9 cellular contexts compared by ENCODE assay signal in genomic region chr6:122401104-122401503, GRCh38. TPM values are rescaled to one million over a fixed set of nuclear protein-coding genes. Genes with fewer than 3 reads are reported as not detected.
DNase-seq lines count a peak whose midpoint lies in the region; ATAC-seq, FAIRE-seq and TF ChIP-seq lines count a peak whose summit lies in the region.
"Had no signal": no experiment of that assay in that cellular context is flagged by ENCODE, and none has a peak within 500 bp of the region (broad histone marks: within the 10 kb centered on the region; RNA-seq: fewer than 3 reads in every experiment).

No MANE protein-coding gene starts in this region.

- H3K36me3 ChIP-seq in Caco-2 (ENCODE audit: control insufficient read depth, insufficient read depth, low read length) (no peaks in the 10 kb centered on the region), KMS-11 (ENCODE audit: insufficient read depth) (no peaks in the 10 kb centered on the region)

- no peak overlapping the region for H3K27ac ChIP-seq in KMS-11

- H3K27me3 Mint-ChIP-seq in Caco-2 (ENCODE audit: insufficient read depth, unreplicated experiment) (no peaks in the 10 kb centered on the region), brain (no peaks in the 10 kb centered on the region), natural killer cell (ENCODE audit: low read depth in 2 of 2) (no peaks in the 10 kb centered on the region)

- H3K9me3 Mint-ChIP-seq in Caco-2 (ENCODE audit: unreplicated experiment) (no peaks in the 10 kb centered on the region), brain (no peaks in the 10 kb centered on the region), natural killer cell (no peaks in the 10 kb centered on the region)

- no peak for DNase-seq in Caco-2
- no peak for DNase-seq in natural killer cell
- DNase-seq in GM19239 (ENCODE audit: insufficient read length, low spot score), result no peak
- DNase-seq in omental fat pad (ENCODE audit: low spot score), result no peak
- DNase-seq: GDM1 had no signal

- peak overlapping the region; percentile 60; the same call in 1 of the 2 replicates for H3K4me2 ChIP-seq in KMS-11

- CTCF ChIA-PET in Caco-2 (lab: Charles Lee), result no interaction called here

- H3K4me1 ChIP-seq in Caco-2, result 0 out of 2 replicates have a peak, but pooled peaks cover 10% of the 10 kb centered on the region
- H3K4me1 ChIP-seq in KMS-11 (ENCODE audit: low read depth, poor library complexity, severe bottlenecking), result peaks cover 17% of the 10 kb centered on the region

- no peak for TF ChIP-seq CTCF in Caco-2 (IDR thresholded peaks at IDR 0.05; ENCODE audit: insufficient read depth in 1 of 2, low read depth in 1 of 2, low read length in 1 of 2, severe bottlenecking in 1 of 2, unreplicated experiment in 1 of 2)
- no peak for TF ChIP-seq CTCF in KMS-11 (conservative IDR thresholded peaks at IDR 0.05; ENCODE audit: low read depth, low read length)
- TF ChIP-seq CTCF in brain (conservative IDR thresholded peaks at IDR 0.05), result no peak
- TF ChIP-seq CTCF in natural killer cell (IDR thresholded peaks at IDR 0.05), result no peak
- no peak for TF ChIP-seq CTCF in omental fat pad (IDR thresholded peaks at IDR 0.05)

- H3K4me1 Mint-ChIP-seq in Caco-2 (ENCODE audit: low read depth, unreplicated experiment) (peaks cover 8% of the 10 kb centered on the region), brain (peaks cover 60% of the 10 kb centered on the region), natural killer cell (peaks cover 36 to 38% of the 10 kb centered on the region in 2 donors)

- H4K20me1 ChIP-seq in KMS-11 (ENCODE audit: insufficient read depth), result peaks cover 4% of the 10 kb centered on the region; the same call in 1 of the 2 replicates

- no peaks in the 10 kb centered on the region for H3K36me3 Mint-ChIP-seq in Caco-2 (ENCODE audit: insufficient read depth, unreplicated experiment)
- peaks cover 32% of the 10 kb centered on the region for H3K36me3 Mint-ChIP-seq in brain
- no peaks in the 10 kb centered on the region for H3K36me3 Mint-ChIP-seq in natural killer cell

- H3K9ac ChIP-seq in KMS-11, result no peak overlapping the region

- no TSS peak for BruUV-seq in Caco-2 (replicated peaks; lab: Mats Ljungman, UMichigan)

- H3K27ac Mint-ChIP-seq in Caco-2 (ENCODE audit: unreplicated experiment) (no peak overlapping the region), brain (peak overlapping the region; percentile 16 to 99 (median 81)), natural killer cell (peak overlapping the region in 1 of 2 donors; percentile 93)

- H2AFZ ChIP-seq in KMS-11 (ENCODE audit: low read depth), result no peak overlapping the region

- intact Hi-C loops in Caco-2 (cut with micrococcal nuclease; ENCODE audit: unreplicated experiment), result no loop called here
- intact Hi-C loops in natural killer cell (cut with micrococcal nuclease), result no loop called here

- peaks cover 39% of the 10 kb centered on the region for H3K79me2 ChIP-seq in KMS-11 (ENCODE audit: insufficient read depth, low read depth)

- no peak overlapping the region for H3K4me3 ChIP-seq in Caco-2 (ENCODE audit: low read depth, low read length)
- H3K4me3 ChIP-seq in KMS-11 (IDR thresholded peaks at IDR 0.05; ENCODE audit: insufficient read depth, low read depth, low read length), result no peak overlapping the region

- POLR2A ChIA-PET in Caco-2 (lab: Charles Lee), result no interaction called here

- ATAC-seq in natural killer cell (no peak), GM19397 (IDR thresholded peaks at IDR 0.05; ENCODE audit: unreplicated experiment) (no peak), omental fat pad (ENCODE audit: low FRiP score) (no peak), GM18909 (IDR thresholded peaks at IDR 0.05; ENCODE audit: poor library complexity, unreplicated experiment) (no peak)

- no peaks in the 10 kb centered on the region for H3K9me3 ChIP-seq in Caco-2

- H3K27me3 ChIP-seq in Caco-2 (replicated peaks; ENCODE audit: control insufficient read depth, insufficient read depth, low read length) (no peaks in the 10 kb centered on the region), KMS-11 (ENCODE audit: insufficient read depth, low read depth) (no peaks in the 10 kb centered on the region)

- H3K4me3 Mint-ChIP-seq in Caco-2 (ENCODE audit: unreplicated experiment) (peak overlapping the region; percentile 94), brain (peak overlapping the region; percentile 87 to 100 (median 99)), natural killer cell (peak overlapping the region; percentile 97)

- no peak for FAIRE-seq in GM19239 (lab: Jason Lieb, UNC)

RNA-seq across cellular contexts. Expression of gene HSF2, which starts 1.7 kb away (rescaled TPM):
- total RNA-seq in Caco-2 (2022), result 12.1 and 12.3 TPM in 2 replicates
- polyA plus RNA-seq in brain (ENCODE audit: insufficient read depth, low read depth, low replicate concordance), result 36.2 TPM
- 10 to 100 TPM; 16.4 to 23.5 (median 21.1) TPM for total RNA-seq in natural killer cell
- 10 to 100 TPM in 3 of 4 donors, 1 to 10 TPM in 1; 8.9 to 19.5 (median 13.5) TPM for total RNA-seq in omental fat pad
